Comparison of ENCODE assay signal across 19 cellular contexts in genomic region chr16:11721781-11722467, GRCh38. TPM values are rescaled to one million over a fixed set of nuclear protein-coding genes. Genes with fewer than 3 reads are reported as not detected.
DNase-seq lines count a peak whose midpoint lies in the region; ATAC-seq, FAIRE-seq and TF ChIP-seq lines count a peak whose summit lies in the region.
"Had no signal": no experiment of that assay in that cellular context is flagged by ENCODE, and none has a peak within 500 bp of the region (broad histone marks: within the 10 kb centered on the region; RNA-seq: fewer than 3 reads in every experiment).

No MANE protein-coding gene starts in this region.

- no peak for FAIRE-seq in HepG2 (lab: Jason Lieb, UNC)
- FAIRE-seq: HTR-8/SVneo had no signal

- no peak overlapping the region for H3K9ac ChIP-seq in HepG2 (ENCODE audit: insufficient read depth, low read depth, low read length)

- H3K9me3 ChIP-seq in HepG2 (ENCODE audit: low read length) (no peaks in the 10 kb centered on the region), right lobe of liver (no peaks in the 10 kb centered on the region), mucosa of descending colon (no peaks in the 10 kb centered on the region), upper lobe of right lung (no peaks in the 10 kb centered on the region), breast epithelium (no peaks in the 10 kb centered on the region)
- H3K9me3 ChIP-seq: thoracic aorta had no signal

- H3K27ac ChIP-seq in HepG2 (ENCODE audit: extremely low read length, insufficient read depth, low read length), result no peak overlapping the region
- no peak overlapping the region for H3K27ac ChIP-seq in right lobe of liver
- H3K27ac ChIP-seq in upper lobe of right lung, result peak overlapping the region; percentile 33
- peak overlapping the region in 1 of 2 donors; percentile 44 for H3K27ac ChIP-seq in breast epithelium
- H3K27ac ChIP-seq: thoracic aorta had no signal

- H3K4me1 Mint-ChIP-seq in WTC11, result peaks cover 9% of the 10 kb centered on the region

- H3K4me1 ChIP-seq in HepG2 (ENCODE audit: insufficient read depth, low read length) (peaks cover 41% of the 10 kb centered on the region), right lobe of liver (peaks cover 0 to 50% (median 17%) of the 10 kb centered on the region in 4 donors), mucosa of descending colon (ENCODE audit: low read depth) (peaks cover 15% of the 10 kb centered on the region), upper lobe of right lung (peaks cover 26% of the 10 kb centered on the region), breast epithelium (no peaks in the 10 kb centered on the region)

- no peak for TF ChIP-seq POLR2A in HepG2 (IDR thresholded peaks at IDR 0.05; ENCODE audit: insufficient read depth in 1 of 2, low read depth in 2 of 2, low read length in 2 of 2)
- no peak for TF ChIP-seq POLR2A in right lobe of liver (IDR thresholded peaks at IDR 0.05)
- no peak for TF ChIP-seq POLR2A in breast epithelium (IDR thresholded peaks at IDR 0.05)

- H2AFZ ChIP-seq in HepG2 (ENCODE audit: low read length), result no peak overlapping the region

- POLR2A ChIA-PET in HepG2 (lab: Yijun Ruan, JAX), result no interaction called here
- POLR2A ChIA-PET in WTC11 (lab: Charles Lee), result no interaction called here

- H3K36me3 ChIP-seq in HepG2 (replicated peaks in 1 of 2; ENCODE audit: control insufficient read depth in 1 of 2, insufficient read depth in 2 of 2, low read length in 2 of 2) (peaks cover 28 to 81% of the 10 kb centered on the region in 2 experiments), right lobe of liver (peaks cover 5 to 48% (median 24%) of the 10 kb centered on the region in 4 donors), mucosa of descending colon (ENCODE audit: low read depth) (no peaks in the 10 kb centered on the region), upper lobe of right lung (peaks cover 77% of the 10 kb centered on the region), breast epithelium (no peaks in the 10 kb centered on the region)

- TF ChIP-seq EP300 in HepG2 (IDR thresholded peaks at IDR 0.05; ENCODE audit: low read depth in 2 of 2, low read length in 2 of 2) (no peak), HepG2 (CRISPR knock-in tag; IDR thresholded peaks at IDR 0.05; ENCODE audit: borderline replicate concordance) (no peak)

- no peak overlapping the region for H3K4me2 ChIP-seq in HepG2 (ENCODE audit: low read depth, low read length)

- in situ Hi-C loops in HepG2 (cut with HindIII; ENCODE audit: extremely low pct_ligation_motif_present, low pct_unique_long_range_greater_than_20kb), result no loop called here

- no peak for TF ChIP-seq RAD21 in HepG2 (CRISPR knock-in tag; IDR thresholded peaks at IDR 0.05)

- no TSS peak for BruUV-seq in HepG2 (replicated peaks; lab: Mats Ljungman, UMichigan)

- TF ChIP-seq CTCF in HepG2 (CRISPR knock-in tag; IDR thresholded peaks at IDR 0.05) (no peak), right lobe of liver (IDR thresholded peaks at IDR 0.05) (no peak), WTC11 (IDR thresholded peaks at IDR 0.05) (no peak), mucosa of descending colon (IDR thresholded peaks at IDR 0.05) (no peak), upper lobe of right lung (IDR thresholded peaks at IDR 0.05) (no peak), breast epithelium (IDR thresholded peaks at IDR 0.05) (no peak)

- peaks cover 9% of the 10 kb centered on the region for H3K79me2 ChIP-seq in HepG2 (ENCODE audit: insufficient read depth, low read length)

- H3K4me3 Mint-ChIP-seq in WTC11, result no peak overlapping the region

- DNase-seq in HepG2 (ENCODE audit: low spot score) (no peak), right lobe of liver (no peak), WTC11 (ENCODE audit: low spot score) (no peak), mucosa of descending colon (no peak), upper lobe of right lung (no peak), breast epithelium (ENCODE audit: low spot score in 2 of 2) (no peak), T-helper 9 cell (no peak), H4 (ENCODE audit: low spot score) (no peak)
- DNase-seq: activated CD4-positive, alpha-beta T cell treated with anti-CD3 and anti-CD28 coated beads, Interleukin-2, amount 50 U/mL, for 4 hours; cortex of kidney; H7; mammary epithelial cell; NCI-H2029; NCI-H510A; OCI-M1; right cardiac atrium; stimulated activated CD4-positive, alpha-beta T cell treated with anti-CD3 and anti-CD28 coated beads, Interleukin-1b, Interleukin-23, amount 100 ng/mL, for 48 hours had no signal

- H3K36me3 Mint-ChIP-seq in WTC11, result peaks cover 22% of the 10 kb centered on the region

- CTCF ChIA-PET in HepG2 (lab: Yijun Ruan, JAX; ENCODE audit: low intra/inter-chr PET ratio, low total read pairs), result no interaction called here
- CTCF ChIA-PET in WTC11 (lab: Charles Lee), result interaction anchor here (1.4 to 1.9 kb wide), 2 partner anchors 8 to 335 kb away, joined by 3 to 7 read pairs; no protein-coding TSS in a partner anchor

- no peaks in the 10 kb centered on the region for H3K9me3 Mint-ChIP-seq in WTC11

- H4K20me1 ChIP-seq in HepG2 (ENCODE audit: insufficient read depth, low read length), result peaks cover 18% of the 10 kb centered on the region

- H3K27me3 ChIP-seq in HepG2 (ENCODE audit: control insufficient read depth in 1 of 2, insufficient read depth in 2 of 2, low read length in 2 of 2), result no peaks in the 10 kb centered on the region
- H3K27me3 ChIP-seq in right lobe of liver, result no peaks in the 10 kb centered on the region
- no peaks in the 10 kb centered on the region for H3K27me3 ChIP-seq in upper lobe of right lung
- no peaks in the 10 kb centered on the region for H3K27me3 ChIP-seq in breast epithelium

- 94% methylated on average over 4 of the region's 4 CpGs for WGBS in HepG2 (ENCODE audit: low lambda C conversion rate)
- WGBS in right lobe of liver (ENCODE audit: insufficient coverage, low coverage, low lambda C conversion rate, missing lambda C conversion rate), result 74% methylated on average over 4 of the region's 4 CpGs

- intact Hi-C loops in HepG2 (cut with micrococcal nuclease; ENCODE audit: unreplicated experiment) (no loop called here), right lobe of liver (cut with DNase I) (loop anchor here in 1 of 2 donors (10.0 kb wide), 1 partner anchor 73 kb away; the partner anchor contains the start of gene ZC3H7A), mucosa of descending colon (cut with DNase I, micrococcal nuclease) (no loop called here), upper lobe of right lung (cut with DNase I) (no loop called here), breast epithelium (cut with DNase I; ENCODE audit: low total_unique reads) (loop anchor here (10.0 kb wide), 1 partner anchor 1277 kb away; no protein-coding TSS in a partner anchor)

- H3K27ac Mint-ChIP-seq in WTC11, result 0 out of 2 replicates have a peak overlapping the region, but pooled peaks have one; percentile 15

- H3K4me3 ChIP-seq in HepG2 (replicated peaks in 1 of 3; ENCODE audit: insufficient read depth in 1 of 3, low read depth in 2 of 3, low read length in 3 of 3) (no peak overlapping the region), right lobe of liver (no peak overlapping the region), mucosa of descending colon (no peak overlapping the region), upper lobe of right lung (no peak overlapping the region), breast epithelium (no peak overlapping the region)
- H3K4me3 ChIP-seq: thoracic aorta had no signal

- ATAC-seq in HepG2, result no peak; the same call in 2 of the 3 replicates
- no peak for ATAC-seq in right lobe of liver
- ATAC-seq in WTC11, result no peak
- peak; percentile 61 for ATAC-seq in mucosa of descending colon
- peak; percentile 69 for ATAC-seq in upper lobe of right lung
- ATAC-seq: right cardiac atrium had no signal

- no peaks in the 10 kb centered on the region for H3K27me3 Mint-ChIP-seq in WTC11 (ENCODE audit: low read depth)

RNA-seq across cellular contexts. Expression of gene TXNDC11, which starts 20.7 kb away (rescaled TPM):
- 46.4 and 74.9 TPM in 2 replicates for total RNA-seq in HepG2 (2016; rRNA removed; fragmentation: Illumina TruSeq; extraction: Trizol)
- total RNA-seq in HepG2 (2016; cell fraction: cytosol; rRNA removed; fragmentation: Illumina TruSeq; extraction: Trizol; ENCODE audit: low read depth), result 35.1 and 37.4 TPM in 2 replicates
- 41.1 and 74.2 TPM in 2 replicates for total RNA-seq in HepG2 (2016; cell fraction: insoluble cytoplasmic fraction; rRNA removed; fragmentation: Illumina TruSeq; extraction: Trizol)
- 66.4 and 69.7 TPM in 2 replicates for total RNA-seq in HepG2 (2016; cell fraction: membrane; rRNA removed; fragmentation: Illumina TruSeq; extraction: Trizol)
- 67.8 and 74.4 TPM in 2 replicates for total RNA-seq in HepG2 (2016; cell fraction: nucleus; rRNA removed; fragmentation: Illumina TruSeq; extraction: Trizol)
- 123 and 124 TPM in 2 replicates for polyA plus RNA-seq in HepG2 (2011; rRNA removed)
- 124 and 127 TPM in 2 replicates for polyA plus RNA-seq in HepG2 (2011; cell fraction: cytosol; rRNA removed)
- 90.0 and 92.7 TPM in 2 replicates for polyA plus RNA-seq in HepG2 (2011; cell fraction: nucleus; rRNA removed)
- 52.3 and 58.7 TPM in 2 replicates for polyA plus RNA-seq in HepG2 (2012)
- polyA plus RNA-seq in HepG2 (2016; cell fraction: cytosol; fragmentation: Illumina TruSeq; extraction: Trizol; ENCODE audit: low read depth), result 27.8 and 29.0 TPM in 2 replicates
- 50.3 and 56.6 TPM in 2 replicates for polyA plus RNA-seq in HepG2 (2016; cell fraction: insoluble cytoplasmic fraction; fragmentation: Illumina TruSeq; extraction: Trizol; ENCODE audit: low read depth)
- 51.9 and 62.9 TPM in 2 replicates for polyA plus RNA-seq in HepG2 (2016; cell fraction: membrane; fragmentation: Illumina TruSeq; extraction: Trizol; ENCODE audit: low read depth)
- polyA plus RNA-seq in HepG2 (2016; cell fraction: nucleus; fragmentation: Illumina TruSeq; extraction: Trizol; ENCODE audit: insufficient read depth, low read depth), result 110 TPM in 2 replicates
- polyA minus RNA-seq in HepG2 (2011; rRNA and poly(A)+ RNA removed; ENCODE audit: low replicate concordance), result 53.2 and 119 TPM in 2 replicates
- 62.7 TPM in 2 replicates for polyA minus RNA-seq in HepG2 (2011; cell fraction: cytosol; rRNA and poly(A)+ RNA removed)
- 73.1 and 73.3 TPM in 2 replicates for polyA minus RNA-seq in HepG2 (2011; cell fraction: nucleus; rRNA and poly(A)+ RNA removed)
- total RNA-seq in right lobe of liver, result 10 to 100 TPM; 43.2 to 63.3 (median 54.0) TPM
- total RNA-seq in WTC11 (2021), result 11.1 to 11.5 TPM (median 11.4 TPM) in 3 replicates
- total RNA-seq in mucosa of descending colon, result 10 to 100 TPM; 52.3 to 71.9 (median 60.3) TPM
- 99.2 TPM for total RNA-seq in upper lobe of right lung
- total RNA-seq in breast epithelium, result 10 to 100 TPM; 38.6 to 53.7 (median 47.9) TPM
- 23.7 and 24.4 TPM in 2 replicates for total RNA-seq in H4 (2014; rRNA removed; shearing (Covaris generic))

RNA-seq across cellular contexts. Expression of gene SNN, which starts 53.7 kb away (rescaled TPM):
- total RNA-seq in HepG2 (2016; rRNA removed; fragmentation: Illumina TruSeq; extraction: Trizol) (8.4 TPM in 2 replicates), right lobe of liver (1 to 10 TPM; 3.5 to 7.9 (median 5.6) TPM), WTC11 (2021) (54.2 to 65.2 TPM (median 56.2 TPM) in 3 replicates), mucosa of descending colon (10 to 100 TPM in 1 of 3 donors, 1 to 10 TPM in 2; 2.3 to 22.1 (median 4.2) TPM), upper lobe of right lung (31.1 TPM), breast epithelium (10 to 100 TPM; 16.4 to 68.3 (median 18.7) TPM)
- 7.1 and 8.0 TPM in 2 replicates for total RNA-seq in HepG2 (2016; cell fraction: cytosol; rRNA removed; fragmentation: Illumina TruSeq; extraction: Trizol; ENCODE audit: low read depth)
- 6.0 and 8.2 TPM in 2 replicates for total RNA-seq in HepG2 (2016; cell fraction: insoluble cytoplasmic fraction; rRNA removed; fragmentation: Illumina TruSeq; extraction: Trizol)
- 18.8 and 19.0 TPM in 2 replicates for total RNA-seq in HepG2 (2016; cell fraction: membrane; rRNA removed; fragmentation: Illumina TruSeq; extraction: Trizol)
- total RNA-seq in HepG2 (2016; cell fraction: nucleus; rRNA removed; fragmentation: Illumina TruSeq; extraction: Trizol), result 4.0 and 5.8 TPM in 2 replicates
- 5.2 and 5.6 TPM in 2 replicates for polyA plus RNA-seq in HepG2 (2011; rRNA removed)
- 4.6 and 5.0 TPM in 2 replicates for polyA plus RNA-seq in HepG2 (2011; cell fraction: cytosol; rRNA removed)
- 4.7 and 4.9 TPM in 2 replicates for polyA plus RNA-seq in HepG2 (2011; cell fraction: nucleus; rRNA removed)
- 3.0 and 3.4 TPM in 2 replicates for polyA plus RNA-seq in HepG2 (2012)
- 8.8 and 9.8 TPM in 2 replicates for polyA plus RNA-seq in HepG2 (2016; cell fraction: cytosol; fragmentation: Illumina TruSeq; extraction: Trizol; ENCODE audit: low read depth)
- polyA plus RNA-seq in HepG2 (2016; cell fraction: insoluble cytoplasmic fraction; fragmentation: Illumina TruSeq; extraction: Trizol; ENCODE audit: low read depth), result 8.1 and 9.3 TPM in 2 replicates
- 17.1 and 17.3 TPM in 2 replicates for polyA plus RNA-seq in HepG2 (2016; cell fraction: membrane; fragmentation: Illumina TruSeq; extraction: Trizol; ENCODE audit: low read depth)
- 7.7 and 8.0 TPM in 2 replicates for polyA plus RNA-seq in HepG2 (2016; cell fraction: nucleus; fragmentation: Illumina TruSeq; extraction: Trizol; ENCODE audit: insufficient read depth, low read depth)
- polyA minus RNA-seq in HepG2 (2011; rRNA and poly(A)+ RNA removed; ENCODE audit: low replicate concordance), result 2.2 and 3.6 TPM in 2 replicates
- 1.6 and 1.9 TPM in 2 replicates for polyA minus RNA-seq in HepG2 (2011; cell fraction: cytosol; rRNA and poly(A)+ RNA removed)
- polyA minus RNA-seq in HepG2 (2011; cell fraction: nucleus; rRNA and poly(A)+ RNA removed), result 4.4 and 4.9 TPM in 2 replicates
- total RNA-seq in H4 (2014; rRNA removed; shearing (Covaris generic)), result 13.7 and 14.9 TPM in 2 replicates

Comparison
In these comparisons a context has a peak if more than half of its experiments do, and no peak if none do; other contexts are left out.
1. ATAC-seq: peak in mucosa of descending colon (single experiment) and upper lobe of right lung (single experiment); none in HepG2 (single experiment), right lobe of liver (0 of 4) and WTC11 (single experiment).